23 cellular contexts compared by ENCODE assay signal in the genomic region with DNA sequence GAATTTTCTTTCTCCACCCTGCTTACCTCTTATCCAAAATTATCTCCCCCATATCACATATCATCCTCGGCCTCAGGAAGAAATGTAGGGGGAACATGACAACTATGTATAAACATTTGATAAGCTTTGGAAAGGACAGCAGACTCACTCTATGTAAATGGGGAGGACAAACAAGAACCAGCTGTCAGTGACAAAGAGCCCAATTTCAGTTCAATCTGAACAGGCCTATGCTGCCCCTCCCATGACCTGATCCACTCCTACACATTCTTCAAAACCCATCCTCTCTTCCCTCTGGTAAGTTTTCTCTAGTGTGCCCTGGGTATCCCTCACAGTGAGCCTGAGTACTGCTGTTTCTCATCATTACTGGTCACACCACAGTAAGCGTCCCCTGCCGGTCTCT. TPM values are rescaled to one million over a fixed set of nuclear protein-coding genes. Genes with fewer than 3 reads are reported as not detected.
A peak's percentile ranks its signal among the peaks of the same experiment; 100 is the strongest.
DNase-seq lines count a peak whose midpoint lies in the region; ATAC-seq and TF ChIP-seq lines count a peak whose summit lies in the region.
"Had no signal": no experiment of that assay in that cellular context is flagged by ENCODE, and none has a peak within 500 bp of the region (broad histone marks: within the 10 kb centered on the region; RNA-seq: fewer than 3 reads in every experiment).

No MANE protein-coding gene starts in this region.

- no peak for TF ChIP-seq EP300 in upper lobe of left lung (IDR thresholded peaks at IDR 0.05)

- peaks cover 12% of the 10 kb centered on the region for H3K36me3 ChIP-seq in fibroblast of lung (ENCODE audit: control insufficient read depth, insufficient read depth, low read length)
- peaks cover 8 to 87% (median 61%) of the 10 kb centered on the region in 4 donors for H3K36me3 ChIP-seq in upper lobe of left lung

- no peak for TF ChIP-seq POLR2A in upper lobe of left lung (IDR thresholded peaks at IDR 0.05)

- no peaks in the 10 kb centered on the region for H3K27me3 Mint-ChIP-seq in activated naive CD4-positive, alpha-beta T cell treated with anti-CD3 and anti-CD28 coated beads, Interleukin-2, amount 10 ng/mL, durations not matched to agents 7 days and 5 days
- no peaks in the 10 kb centered on the region for H3K27me3 Mint-ChIP-seq in activated T-helper 1 cell treated with anti-CD3 and anti-CD28 coated beads, Interleukin-12 subunit alpha, Interleukin-12 subunit beta, Interleukin-2, Interleukin-4 antibody, amounts not matched to agents 30 ng/mL and 10 ng/mL and 1 ng/mL, durations not matched to agents 14 hours and 24 hours and 36 hours (ENCODE audit: insufficient read depth)
- H3K27me3 Mint-ChIP-seq: activated CD4-positive, alpha-beta memory T cell treated with anti-CD3 and anti-CD28 coated beads, Interleukin-2, amount 10 ng/mL, durations not matched to agents 7 days and 5 days; naive thymus-derived CD8-positive, alpha-beta T cell had no signal

- H3K4me1 Mint-ChIP-seq in activated naive CD4-positive, alpha-beta T cell treated with anti-CD3 and anti-CD28 coated beads, Interleukin-2, amount 10 ng/mL, durations not matched to agents 7 days and 5 days, result no peaks in the 10 kb centered on the region
- peaks cover 21% of the 10 kb centered on the region for H3K4me1 Mint-ChIP-seq in activated T-helper 1 cell treated with anti-CD3 and anti-CD28 coated beads, Interleukin-12 subunit alpha, Interleukin-12 subunit beta, Interleukin-2, Interleukin-4 antibody, amounts not matched to agents 30 ng/mL and 10 ng/mL and 1 ng/mL, durations not matched to agents 14 hours and 24 hours and 36 hours (ENCODE audit: low read depth)
- peaks cover 9% of the 10 kb centered on the region for H3K4me1 Mint-ChIP-seq in stimulated activated effector memory CD8-positive, alpha-beta T cell treated with anti-CD3 and anti-CD28 coated beads, Interleukin-12 subunit alpha, Interleukin-12 subunit beta, amount 100 ng/mL, for 72 hours

- H3K36me3 Mint-ChIP-seq in activated naive CD4-positive, alpha-beta T cell treated with anti-CD3 and anti-CD28 coated beads, Interleukin-2, amount 50 U/mL, for 72 hours, result peaks cover 14 to 34% of the 10 kb centered on the region in 2 donors
- peaks cover 57% of the 10 kb centered on the region for H3K36me3 Mint-ChIP-seq in activated naive CD4-positive, alpha-beta T cell treated with anti-CD3 and anti-CD28 coated beads, Interleukin-2, amount 10 ng/mL, durations not matched to agents 7 days and 5 days
- H3K36me3 Mint-ChIP-seq in activated T-helper 1 cell treated with anti-CD3 and anti-CD28 coated beads, Interleukin-12 subunit alpha, Interleukin-12 subunit beta, Interleukin-2, Interleukin-4 antibody, amounts not matched to agents 30 ng/mL and 10 ng/mL and 1 ng/mL, durations not matched to agents 14 hours and 24 hours and 36 hours (ENCODE audit: low read depth), result peaks cover 53% of the 10 kb centered on the region
- H3K36me3 Mint-ChIP-seq in stimulated activated effector memory CD8-positive, alpha-beta T cell treated with anti-CD3 and anti-CD28 coated beads, Interleukin-12 subunit alpha, Interleukin-12 subunit beta, amount 100 ng/mL, for 72 hours, result peaks cover 95% of the 10 kb centered on the region

- H3K27ac ChIP-seq in fibroblast of lung (ENCODE audit: insufficient read depth, low read length), result peak overlapping the region; percentile 13
- peak overlapping the region in 1 of 4 donors; percentile 7 for H3K27ac ChIP-seq in upper lobe of left lung
- H3K27ac ChIP-seq: epithelial cell of prostate, thoracic aorta had no signal

- WGBS in upper lobe of left lung, 2 donors, result 66 to 74% methylated on average over 3 of the region's 3 CpGs

- TF ChIP-seq CTCF in fibroblast of lung (conservative IDR thresholded peaks at IDR 0.05 in 1 of 2, IDR thresholded peaks at IDR 0.05 in 1 of 2; ENCODE audit: low read depth in 1 of 2, low read length in 2 of 2), result no peak
- no peak for TF ChIP-seq CTCF in upper lobe of left lung (IDR thresholded peaks at IDR 0.05)

- peak in 1 of 2 donors; percentile 24 for ATAC-seq in activated naive CD4-positive, alpha-beta T cell treated with anti-CD3 and anti-CD28 coated beads, Interleukin-2, amount 50 U/mL, for 72 hours
- ATAC-seq in stimulated activated effector memory CD8-positive, alpha-beta T cell treated with anti-CD3 and anti-CD28 coated beads, Interleukin-12 subunit alpha, Interleukin-12 subunit beta, amount 100 ng/mL, for 72 hours, result no peak
- no peak for ATAC-seq in upper lobe of left lung (ENCODE audit: low FRiP score in 2 of 2)
- ATAC-seq: left cardiac atrium; naive thymus-derived CD8-positive, alpha-beta T cell had no signal

- H3K4me2 ChIP-seq in fibroblast of lung (ENCODE audit: extremely low read depth, insufficient read depth, low read length), result no peak overlapping the region

- no peak for DNase-seq in activated naive CD4-positive, alpha-beta T cell treated with anti-CD3 and anti-CD28 coated beads, Interleukin-2, amount 50 U/mL, for 72 hours (ENCODE audit: low spot score in 2 of 2)
- DNase-seq in activated naive CD4-positive, alpha-beta T cell treated with anti-CD3 and anti-CD28 coated beads, Interleukin-2, amount 10 ng/mL, durations not matched to agents 7 days and 5 days, result no peak
- no peak for DNase-seq in activated T-helper 1 cell treated with anti-CD3 and anti-CD28 coated beads, Interleukin-12 subunit alpha, Interleukin-12 subunit beta, Interleukin-2, Interleukin-4 antibody, amounts not matched to agents 30 ng/mL and 10 ng/mL and 1 ng/mL, durations not matched to agents 14 hours and 24 hours and 36 hours (ENCODE audit: low spot score)
- peak in 1 of 2 donors; percentile 23 for DNase-seq in fibroblast of lung (ENCODE audit: low read depth in 2 of 2)
- no peak for DNase-seq in stimulated activated effector memory CD8-positive, alpha-beta T cell treated with anti-CD3 and anti-CD28 coated beads, Interleukin-12 subunit alpha, Interleukin-12 subunit beta, amount 100 ng/mL, for 72 hours (ENCODE audit: low spot score in 2 of 2)
- no peak for DNase-seq in mucosa of gallbladder (ENCODE audit: low spot score)
- no peak for DNase-seq in NCI-H2029 (lab: John Stamatoyannopoulos, UW)
- no peak for DNase-seq in upper lobe of left lung
- DNase-seq: activated CD4-positive, alpha-beta memory T cell treated with anti-CD3 and anti-CD28 coated beads, Interleukin-2, amount 10 ng/mL, durations not matched to agents 7 days and 5 days; activated naive CD4-positive, alpha-beta T cell treated with Interleukin-2 at 50 U/mL for 16 hours; cerebellar nuclear complex; GOT3; Kasumi-1; left cardiac atrium; naive thymus-derived CD8-positive, alpha-beta T cell; NCI-H1694; NCI-H2171 treated with DMSO at 0.1 percent for 48 hours; NCI-H526 treated with DMSO at 0.1 percent for 48 hours; stimulated activated CD4-positive, alpha-beta T cell treated with anti-CD3 and anti-CD28 coated beads, Interleukin-2, amount 100 ng/mL, for 48 hours; stimulated activated naive CD4-positive, alpha-beta T cell had no signal

- H3K79me2 ChIP-seq in fibroblast of lung (ENCODE audit: control insufficient read depth, insufficient read depth, low read length), result peaks cover 3% of the 10 kb centered on the region

- H3K9me3 ChIP-seq in fibroblast of lung (ENCODE audit: control insufficient read depth, insufficient read depth, low read depth, low read length) (no peaks in the 10 kb centered on the region), upper lobe of left lung (no peaks in the 10 kb centered on the region)
- H3K9me3 ChIP-seq: thoracic aorta had no signal

- H3K9me3 Mint-ChIP-seq in activated naive CD4-positive, alpha-beta T cell treated with anti-CD3 and anti-CD28 coated beads, Interleukin-2, amount 50 U/mL, for 72 hours, result no peaks in the 10 kb centered on the region
- no peaks in the 10 kb centered on the region for H3K9me3 Mint-ChIP-seq in activated naive CD4-positive, alpha-beta T cell treated with anti-CD3 and anti-CD28 coated beads, Interleukin-2, amount 10 ng/mL, durations not matched to agents 7 days and 5 days
- H3K9me3 Mint-ChIP-seq in activated T-helper 1 cell treated with anti-CD3 and anti-CD28 coated beads, Interleukin-12 subunit alpha, Interleukin-12 subunit beta, Interleukin-2, Interleukin-4 antibody, amounts not matched to agents 30 ng/mL and 10 ng/mL and 1 ng/mL, durations not matched to agents 14 hours and 24 hours and 36 hours, result no peaks in the 10 kb centered on the region
- no peaks in the 10 kb centered on the region for H3K9me3 Mint-ChIP-seq in stimulated activated effector memory CD8-positive, alpha-beta T cell treated with anti-CD3 and anti-CD28 coated beads, Interleukin-12 subunit alpha, Interleukin-12 subunit beta, amount 100 ng/mL, for 72 hours
- H3K9me3 Mint-ChIP-seq: activated CD4-positive, alpha-beta memory T cell treated with anti-CD3 and anti-CD28 coated beads, Interleukin-2, amount 10 ng/mL, durations not matched to agents 7 days and 5 days; naive thymus-derived CD8-positive, alpha-beta T cell; T-helper 2 cell treated with Interferon-gamma antibody and Interleukin-4, amounts not matched to agents 5 μg/mL and 100 μg/mL, for 36 hours had no signal

- intact Hi-C loops in activated T-helper 1 cell treated with anti-CD3 and anti-CD28 coated beads, Interleukin-12 subunit alpha, Interleukin-12 subunit beta, Interleukin-2, Interleukin-4 antibody, amounts not matched to agents 30 ng/mL and 10 ng/mL and 1 ng/mL, durations not matched to agents 14 hours and 24 hours and 36 hours (cut with micrococcal nuclease), result loop anchor here (5.0 kb wide), 2 partner anchors 103 to 278 kb away; a partner anchor contains a TSS

- no peak overlapping the region for H3K4me3 Mint-ChIP-seq in activated naive CD4-positive, alpha-beta T cell treated with anti-CD3 and anti-CD28 coated beads, Interleukin-2, amount 10 ng/mL, durations not matched to agents 7 days and 5 days
- H3K4me3 Mint-ChIP-seq in activated T-helper 1 cell treated with anti-CD3 and anti-CD28 coated beads, Interleukin-12 subunit alpha, Interleukin-12 subunit beta, Interleukin-2, Interleukin-4 antibody, amounts not matched to agents 30 ng/mL and 10 ng/mL and 1 ng/mL, durations not matched to agents 14 hours and 24 hours and 36 hours, result no peak overlapping the region
- no peak overlapping the region for H3K4me3 Mint-ChIP-seq in stimulated activated effector memory CD8-positive, alpha-beta T cell treated with anti-CD3 and anti-CD28 coated beads, Interleukin-12 subunit alpha, Interleukin-12 subunit beta, amount 100 ng/mL, for 72 hours
- H3K4me3 Mint-ChIP-seq: activated CD4-positive, alpha-beta memory T cell treated with anti-CD3 and anti-CD28 coated beads, Interleukin-2, amount 10 ng/mL, durations not matched to agents 7 days and 5 days; naive thymus-derived CD8-positive, alpha-beta T cell; T-helper 2 cell treated with Interferon-gamma antibody and Interleukin-4, amounts not matched to agents 5 μg/mL and 100 μg/mL, for 36 hours had no signal

- H4K20me1 ChIP-seq in fibroblast of lung (ENCODE audit: control insufficient read depth, extremely low read depth, insufficient read depth, low read length), result no peaks in the 10 kb centered on the region

- H3K4me1 ChIP-seq in fibroblast of lung (ENCODE audit: control insufficient read depth, extremely low read depth, insufficient read depth, low read length), result no peaks in the 10 kb centered on the region
- peaks cover 4 to 15% (median 10%) of the 10 kb centered on the region in 4 donors for H3K4me1 ChIP-seq in upper lobe of left lung

- H3K4me3 ChIP-seq in fibroblast of lung (replicated peaks in 1 of 4; ENCODE audit: control extremely low read depth in 1 of 4, insufficient read depth in 1 of 4, low read depth in 3 of 4, low read length in 4 of 4), result no peak overlapping the region
- no peak overlapping the region for H3K4me3 ChIP-seq in upper lobe of left lung
- H3K4me3 ChIP-seq: thoracic aorta had no signal

- H3K27ac Mint-ChIP-seq in activated naive CD4-positive, alpha-beta T cell treated with anti-CD3 and anti-CD28 coated beads, Interleukin-2, amount 50 U/mL, for 72 hours, result peak overlapping the region; percentile 25 to 79
- no peak overlapping the region for H3K27ac Mint-ChIP-seq in activated naive CD4-positive, alpha-beta T cell treated with anti-CD3 and anti-CD28 coated beads, Interleukin-2, amount 10 ng/mL, durations not matched to agents 7 days and 5 days
- peak overlapping the region; percentile 59 for H3K27ac Mint-ChIP-seq in activated T-helper 1 cell treated with anti-CD3 and anti-CD28 coated beads, Interleukin-12 subunit alpha, Interleukin-12 subunit beta, Interleukin-2, Interleukin-4 antibody, amounts not matched to agents 30 ng/mL and 10 ng/mL and 1 ng/mL, durations not matched to agents 14 hours and 24 hours and 36 hours
- peak overlapping the region; percentile 80 for H3K27ac Mint-ChIP-seq in stimulated activated effector memory CD8-positive, alpha-beta T cell treated with anti-CD3 and anti-CD28 coated beads, Interleukin-12 subunit alpha, Interleukin-12 subunit beta, amount 100 ng/mL, for 72 hours
- H3K27ac Mint-ChIP-seq: activated CD4-positive, alpha-beta memory T cell treated with anti-CD3 and anti-CD28 coated beads, Interleukin-2, amount 10 ng/mL, durations not matched to agents 7 days and 5 days had no signal

- no peak overlapping the region for H2AFZ ChIP-seq in fibroblast of lung (ENCODE audit: low read length)

- CTCF ChIA-PET in activated naive CD4-positive, alpha-beta T cell treated with anti-CD3 and anti-CD28 coated beads, Interleukin-2, amount 10 ng/mL, durations not matched to agents 7 days and 5 days (lab: Charles Lee), result no interaction called here

- no peaks in the 10 kb centered on the region for H3K27me3 ChIP-seq in fibroblast of lung (ENCODE audit: control insufficient read depth, insufficient read depth, low read length)
- H3K27me3 ChIP-seq in upper lobe of left lung, result no peaks in the 10 kb centered on the region

- H3K9ac ChIP-seq in fibroblast of lung (ENCODE audit: insufficient read depth, low read length), result no peak overlapping the region

RNA-seq across cellular contexts. Expression of a gene that starts 20.8 kb away (rescaled TPM):
- total RNA-seq in activated naive CD4-positive, alpha-beta T cell treated with anti-CD3 and anti-CD28 coated beads, Interleukin-2, amount 50 U/mL, for 72 hours, result under 1 TPM; 0.09 to 0.23 TPM
- total RNA-seq in activated T-helper 1 cell treated with anti-CD3 and anti-CD28 coated beads, Interleukin-12 subunit alpha, Interleukin-12 subunit beta, Interleukin-2, Interleukin-4 antibody, amounts not matched to agents 30 ng/mL and 10 ng/mL and 1 ng/mL, durations not matched to agents 14 hours and 24 hours and 36 hours, result 0.54 and 0.67 TPM in 2 replicates
- total RNA-seq in fibroblast of lung (0.50 and 1.0 TPM in 2 replicates), mucosa of gallbladder (0.29 TPM), upper lobe of left lung (1 to 10 TPM in 1 of 6 donors, under 1 TPM in 4, not detected in 1; 0.30 to 1.2 (median 0.63) TPM)
- polyA plus RNA-seq in fibroblast of lung, result 0.10 and 0.21 TPM in 2 replicates
- 0.37 and 0.40 TPM in 2 replicates for polyA plus RNA-seq in fibroblast of lung (2012)
- 0.31 TPM in 1 of 2 replicates, not detected in the other for polyA minus RNA-seq in fibroblast of lung (ENCODE audit: low replicate concordance)
- total RNA-seq: activated CD4-positive, alpha-beta memory T cell treated with anti-CD3 and anti-CD28 coated beads, Interleukin-2, amount 10 ng/mL, durations not matched to agents 7 days and 5 days had no signal
